ENCODE assay signal across 18 cellular contexts in genomic region chr10:58275908-58276307, GRCh38. TPM values are rescaled to one million over a fixed set of nuclear protein-coding genes. Genes with fewer than 3 reads are reported as not detected.
DNase-seq lines count a peak whose midpoint lies in the region; ATAC-seq, FAIRE-seq and TF ChIP-seq lines count a peak whose summit lies in the region.
"Had no signal": no experiment of that assay in that cellular context is flagged by ENCODE, and none has a peak within 500 bp of the region (broad histone marks: within the 10 kb centered on the region; RNA-seq: fewer than 3 reads in every experiment).

No MANE protein-coding gene starts in this region.

- H3K9me3 ChIP-seq in hepatocyte (ENCODE audit: low read depth): no peaks in the 10 kb centered on the region
- H3K9me3 ChIP-seq: BLaER1, heart right ventricle had no signal

- H3K27me3 Mint-ChIP-seq in osteocyte (ENCODE audit: unreplicated experiment): no peaks in the 10 kb centered on the region

- no peaks in the 10 kb centered on the region for H3K9me2 ChIP-seq in hepatocyte (replicated peaks; ENCODE audit: insufficient read depth)

- peak overlapping the region; percentile 3 for H3K4me3 ChIP-seq in hepatocyte
- H3K4me3 ChIP-seq: BLaER1, GM23338, heart right ventricle had no signal

- peaks cover 64% of the 10 kb centered on the region for H3K79me2 ChIP-seq in hepatocyte

- FAIRE-seq in urothelium cell line (lab: Jason Lieb, UNC): no peak
- no peak for FAIRE-seq in D721Med (lab: Jason Lieb, UNC)
- FAIRE-seq: HTR-8/SVneo had no signal

- peak overlapping the region; percentile 69 for H3K27ac Mint-ChIP-seq in osteocyte (ENCODE audit: unreplicated experiment)
- H3K27ac Mint-ChIP-seq: activated T-cell treated with anti-CD3 and anti-CD28 coated beads, Interleukin-2, amount 50 U/mL, for 72 hours; GM23338 had no signal

- H3K36me3 ChIP-seq in hepatocyte (replicated peaks; ENCODE audit: insufficient read depth, low read depth): no peaks in the 10 kb centered on the region

- no peak for ATAC-seq in GM18517 (IDR thresholded peaks at IDR 0.05; ENCODE audit: unreplicated experiment)
- ATAC-seq: activated T-cell treated with anti-CD3 and anti-CD28 coated beads, Interleukin-2, amount 50 U/mL, for 72 hours; GM23338; Panc1 had no signal

- no peak overlapping the region for H3K4me3 Mint-ChIP-seq in osteocyte (ENCODE audit: unreplicated experiment)
- H3K4me3 Mint-ChIP-seq: activated T-cell treated with anti-CD3 and anti-CD28 coated beads, Interleukin-2, amount 50 U/mL, for 72 hours; GM23338 had no signal

- no peaks in the 10 kb centered on the region for H4K20me1 ChIP-seq in hepatocyte (ENCODE audit: insufficient read depth, poor library complexity, severe bottlenecking)

- H2AFZ ChIP-seq in hepatocyte: no peak overlapping the region
- H2AFZ ChIP-seq: GM23338 had no signal

- TF ChIP-seq CTCF in hepatocyte (IDR thresholded peaks at IDR 0.05; ENCODE audit: poor library complexity) (no peak), osteocyte (IDR thresholded peaks at IDR 0.05) (no peak), D721Med (IDR thresholded peaks at IDR 0.05; ENCODE audit: insufficient read depth, missing control alignments) (no peak)

- peaks cover 18% of the 10 kb centered on the region for H3K4me1 ChIP-seq in hepatocyte (ENCODE audit: insufficient read depth)

- H3K9me3 Mint-ChIP-seq in osteocyte (ENCODE audit: unreplicated experiment): no peaks in the 10 kb centered on the region
- H3K9me3 Mint-ChIP-seq: activated T-cell treated with anti-CD3 and anti-CD28 coated beads, Interleukin-2, amount 50 U/mL, for 72 hours; GM23338 had no signal

- peak overlapping the region; percentile 66 for H3K4me2 ChIP-seq in hepatocyte
- H3K4me2 ChIP-seq: BLaER1, GM23338 had no signal

- H3K36me3 Mint-ChIP-seq in osteocyte (ENCODE audit: unreplicated experiment): peaks cover 21% of the 10 kb centered on the region

- no peaks in the 10 kb centered on the region for H3K27me3 ChIP-seq in hepatocyte
- H3K27me3 ChIP-seq: BLaER1, heart right ventricle had no signal

- H3K4me1 Mint-ChIP-seq in osteocyte (ENCODE audit: unreplicated experiment): peaks cover 25% of the 10 kb centered on the region

- peak overlapping the region; percentile 35 for H3K27ac ChIP-seq in hepatocyte
- H3K27ac ChIP-seq: BLaER1 had no signal

- DNase-seq in HCEC 1CT: peak; percentile 33
- DNase-seq in astrocyte of the hippocampus (ENCODE audit: low read depth, low spot score): peak; percentile 40
- DNase-seq in hepatocyte (ENCODE audit: low spot score): peak; percentile 8
- DNase-seq in osteocyte (ENCODE audit: extremely low spot score, unreplicated experiment): no peak
- no peak for DNase-seq in HT-29 (ENCODE audit: low spot score)
- no peak for DNase-seq in urothelium cell line (ENCODE audit: low spot score)
- DNase-seq in D721Med (ENCODE audit: insufficient read length, low spot score): no peak
- DNase-seq: activated CD4-positive, alpha-beta T cell treated with anti-CD3 and anti-CD28 coated beads, Interleukin-2, amount 50 U/mL, for 4 hours; activated T-cell treated with anti-CD3 and anti-CD28 coated beads, Interleukin-2, amount 50 U/mL, for 72 hours; heart right ventricle; NCI-H187; NCI-H510A treated with DMSO at 0.1 percent for 48 hours; stimulated activated CD4-positive, alpha-beta T cell treated with anti-CD3 and anti-CD28 coated beads, Interleukin-1b, Interleukin-23, amount 100 ng/mL, for 48 hours had no signal

RNA-seq across cellular contexts. Expression of gene CISD1, which starts 6.9 kb away (rescaled TPM):
- total RNA-seq in hepatocyte (37.8 and 47.0 TPM in 2 replicates), osteocyte (29.9 and 30.5 TPM in 2 replicates)
- polyA plus RNA-seq in hepatocyte: 94.4 and 95.9 TPM in 2 replicates
- total RNA-seq in HT-29 (2014; rRNA removed; shearing (Covaris generic)): 7.5 and 11.8 TPM in 2 replicates

RNA-seq across cellular contexts. Expression of gene IPMK, which starts 8.2 kb away (rescaled TPM):
- total RNA-seq in hepatocyte: 15.1 and 17.5 TPM in 2 replicates
- polyA plus RNA-seq in hepatocyte: 2.9 and 3.5 TPM in 2 replicates
- 5.3 and 5.9 TPM in 2 replicates for total RNA-seq in osteocyte
- total RNA-seq in HT-29 (2014; rRNA removed; shearing (Covaris generic)): 3.6 and 5.0 TPM in 2 replicates

RNA-seq across cellular contexts. Expression of gene UBE2D1, which starts 58.9 kb away (rescaled TPM):
- total RNA-seq in hepatocyte (26.6 and 28.7 TPM in 2 replicates), osteocyte (16.4 and 18.3 TPM in 2 replicates)
- 19.2 and 22.1 TPM in 2 replicates for polyA plus RNA-seq in hepatocyte
- 2.3 and 2.7 TPM in 2 replicates for total RNA-seq in HT-29 (2014; rRNA removed; shearing (Covaris generic))

Comparison
In these comparisons a context has a peak if more than half of its experiments do, and no peak if none do; other contexts are left out.
1. DNase-seq: peak in HCEC 1CT (single experiment), astrocyte of the hippocampus (single experiment) and hepatocyte (single experiment); none in osteocyte (single experiment), HT-29 (single experiment), urothelium cell line (single experiment) and D721Med (single experiment).